In the genomic region with DNA sequence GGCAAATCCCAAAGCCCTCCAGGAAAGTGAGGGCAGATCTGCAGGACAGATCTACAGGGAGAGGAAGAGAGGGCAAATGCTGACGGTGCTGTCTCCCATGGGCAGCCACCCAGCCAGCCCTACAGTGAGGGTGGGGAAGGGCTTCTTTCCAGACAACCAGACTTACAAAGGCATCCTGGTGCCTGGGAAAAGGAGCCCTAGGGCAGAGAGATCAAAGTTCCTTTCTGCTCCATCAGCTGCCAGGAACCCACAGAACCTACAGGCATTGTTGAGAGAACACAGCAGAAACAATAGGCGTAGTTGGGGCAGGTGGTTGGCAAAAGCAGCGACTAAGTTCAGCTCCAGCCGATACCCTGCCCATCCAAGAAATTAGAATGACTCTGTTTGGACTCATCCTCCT, we compare ENCODE assay signal across 17 cellular contexts.
A peak's percentile ranks its signal among the peaks of the same experiment; 100 is the strongest.
DNase-seq lines count a peak whose midpoint lies in the region; ATAC-seq and TF ChIP-seq lines count a peak whose summit lies in the region.
"Had no signal": no experiment of that assay in that cellular context is flagged by ENCODE, and none has a peak within 500 bp of the region (broad histone marks: within the 10 kb centered on the region; RNA-seq: fewer than 3 reads in every experiment).

No MANE protein-coding gene starts in this region.

- H4K8ac ChIP-seq in mesendoderm (ENCODE audit: low read depth, low read length) = no peak overlapping the region

- H4K5ac ChIP-seq in mesendoderm (ENCODE audit: low read length) = no peak overlapping the region

- no peaks in the 10 kb centered on the region for H3K79me1 ChIP-seq in mesendoderm (ENCODE audit: low read length)

- DNase-seq in ELF-1 (ENCODE audit: low read depth, low spot score) (peak; percentile 86), RPMI7951 (ENCODE audit: low read depth) (peak; percentile 9), mesendoderm (peak; percentile 33), renal cortical epithelial cell (ENCODE audit: low read depth) (peak; percentile 40), right lobe of liver (no peak), HFFc6 (no peak)
- no peak for DNase-seq in activated CD4-positive, alpha-beta T cell treated with anti-CD3 and anti-CD28 coated beads for 48 hours
- DNase-seq: ACHN; Calu3; CD4-positive, alpha-beta T cell; GOT3; H7 had no signal

- H3K4me1 ChIP-seq in mesendoderm (ENCODE audit: control insufficient read depth, low read depth, low read length) = no peaks in the 10 kb centered on the region
- no peaks in the 10 kb centered on the region for H3K4me1 ChIP-seq in right lobe of liver

- peaks cover 7% of the 10 kb centered on the region; the same call in 1 of the 2 replicates for H3K27me3 Mint-ChIP-seq in HFFc6 (ENCODE audit: insufficient read depth)

- no peak overlapping the region for H3K4me3 Mint-ChIP-seq in HFFc6
- H3K4me3 Mint-ChIP-seq: CD4-positive, alpha-beta T cell; IgD-negative memory B cell had no signal

- H3K27me3 ChIP-seq in mesendoderm (ENCODE audit: insufficient read depth, low read length, poor library complexity) (no peaks in the 10 kb centered on the region), right lobe of liver (no peaks in the 10 kb centered on the region)

- no peaks in the 10 kb centered on the region for H3K36me3 Mint-ChIP-seq in HFFc6 (ENCODE audit: low read depth)
- H3K36me3 Mint-ChIP-seq: IgD-negative memory B cell had no signal

- H3K27ac ChIP-seq in mesendoderm (ENCODE audit: low read depth, low read length) (no peak overlapping the region), right lobe of liver (no peak overlapping the region)
- H3K27ac ChIP-seq: C4-2B had no signal

- intact Hi-C loops in right lobe of liver (cut with DNase I) = no loop called here

- H3K4me1 Mint-ChIP-seq in HFFc6 (ENCODE audit: low read depth) = peaks cover 7% of the 10 kb centered on the region; the same call in 1 of the 2 replicates
- H3K4me1 Mint-ChIP-seq: IgD-negative memory B cell had no signal

- H2BK120ac ChIP-seq in mesendoderm (ENCODE audit: low read depth, low read length) = no peak overlapping the region

- no peak overlapping the region for H3K4me2 ChIP-seq in mesendoderm (ENCODE audit: low read length)

- TF ChIP-seq CTCF in right lobe of liver (IDR thresholded peaks at IDR 0.05) (no peak), HFFc6 (IDR thresholded peaks at IDR 0.05) (no peak)

- no peaks in the 10 kb centered on the region for H3K9me3 ChIP-seq in right lobe of liver

- H3K23ac ChIP-seq in mesendoderm (ENCODE audit: low read length) = no peak overlapping the region

- H3K18ac ChIP-seq in mesendoderm (ENCODE audit: low read length) = no peak overlapping the region

- no peak overlapping the region for H2AK5ac ChIP-seq in mesendoderm (ENCODE audit: low read length)

- no peak for TF ChIP-seq POLR2A in right lobe of liver (IDR thresholded peaks at IDR 0.05)

- H3K9ac ChIP-seq in mesendoderm (ENCODE audit: low read length) = no peak overlapping the region

- ATAC-seq in right lobe of liver = no peak
- ATAC-seq: GM12878, HCT116, HepG2 had no signal

- H3K56ac ChIP-seq in mesendoderm (ENCODE audit: low read length) = no peak overlapping the region

- no peaks in the 10 kb centered on the region for H3K36me3 ChIP-seq in mesendoderm (ENCODE audit: control insufficient read depth, insufficient read depth, low read length)
- H3K36me3 ChIP-seq in right lobe of liver = no peaks in the 10 kb centered on the region

- no CpG with 5 or more reads among the region's 4 CpGs for WGBS in mesendoderm (ENCODE audit: extremely low coverage, insufficient coverage, low lambda C conversion rate)
- WGBS in right lobe of liver (ENCODE audit: insufficient coverage, low coverage, low lambda C conversion rate, missing lambda C conversion rate) = 85% methylated on average over 4 of the region's 4 CpGs

- no peaks in the 10 kb centered on the region for H3K79me2 ChIP-seq in mesendoderm (ENCODE audit: control insufficient read depth, insufficient read depth, low read length)

- no peaks in the 10 kb centered on the region for H3K9me3 Mint-ChIP-seq in HFFc6
- H3K9me3 Mint-ChIP-seq: CD4-positive, alpha-beta T cell had no signal

- H3K4ac ChIP-seq in mesendoderm (ENCODE audit: low read depth, low read length) = no peak overlapping the region

- no peak overlapping the region for H3K4me3 ChIP-seq in mesendoderm (ENCODE audit: low read length)
- H3K4me3 ChIP-seq in right lobe of liver = no peak overlapping the region
- H3K4me3 ChIP-seq: GM12878 had no signal

- H3K27ac Mint-ChIP-seq in HFFc6 = no peak overlapping the region
- H3K27ac Mint-ChIP-seq: CD4-positive, alpha-beta T cell; IgD-negative memory B cell had no signal

- H2BK15ac ChIP-seq in mesendoderm (replicated peaks; ENCODE audit: low read depth) = no peak overlapping the region

- no peak overlapping the region for H2BK5ac ChIP-seq in mesendoderm (ENCODE audit: low read length)

Comparison
In these comparisons a context has a peak if more than half of its experiments do, and no peak if none do; other contexts are left out.
1. DNase-seq: peak in ELF-1 (single experiment), RPMI7951 (single experiment), mesendoderm (single experiment) and renal cortical epithelial cell (single experiment); none in activated CD4-positive, alpha-beta T cell treated with anti-CD3 and anti-CD28 coated beads for 48 hours (single experiment), right lobe of liver (0 of 3) and HFFc6 (single experiment).